ENCODE assay signal across 1 cellular context in the genomic region with DNA sequence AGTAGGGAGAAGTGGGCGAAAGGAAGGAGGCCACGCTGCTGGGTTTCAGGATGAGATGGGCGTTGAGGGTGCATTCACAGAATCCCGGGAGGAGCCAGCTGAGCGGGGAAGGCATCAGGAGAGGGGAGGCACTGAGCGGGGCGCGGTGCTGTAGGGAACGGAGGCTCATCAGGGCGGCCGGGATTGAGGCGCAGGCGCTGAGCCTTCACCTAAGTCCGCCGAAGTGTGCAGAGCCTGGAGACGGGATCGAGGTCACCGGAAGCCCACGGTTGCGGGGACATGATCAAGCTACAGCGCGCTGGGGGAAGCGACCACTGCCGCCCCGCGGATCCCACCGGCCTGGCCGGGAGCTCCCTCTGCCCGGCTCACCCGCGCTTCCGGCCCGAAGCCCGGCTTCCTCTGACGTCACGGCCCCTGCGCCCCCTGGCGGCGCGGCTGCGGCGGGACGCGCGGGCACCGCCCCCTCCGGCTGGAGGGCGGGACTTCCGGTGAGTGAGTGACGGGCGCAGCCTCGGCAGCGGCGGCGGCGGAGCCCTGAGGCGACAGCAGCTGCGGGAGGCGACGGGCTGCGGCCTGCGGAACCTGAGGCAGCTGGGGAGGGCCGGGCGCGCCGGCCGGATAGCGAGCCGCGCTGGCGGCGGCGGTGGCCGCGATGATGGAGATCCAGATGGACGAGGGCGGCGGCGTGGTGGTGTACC.
TF ChIP-seq lines count a peak whose summit lies in the region.

A gene with protein sequence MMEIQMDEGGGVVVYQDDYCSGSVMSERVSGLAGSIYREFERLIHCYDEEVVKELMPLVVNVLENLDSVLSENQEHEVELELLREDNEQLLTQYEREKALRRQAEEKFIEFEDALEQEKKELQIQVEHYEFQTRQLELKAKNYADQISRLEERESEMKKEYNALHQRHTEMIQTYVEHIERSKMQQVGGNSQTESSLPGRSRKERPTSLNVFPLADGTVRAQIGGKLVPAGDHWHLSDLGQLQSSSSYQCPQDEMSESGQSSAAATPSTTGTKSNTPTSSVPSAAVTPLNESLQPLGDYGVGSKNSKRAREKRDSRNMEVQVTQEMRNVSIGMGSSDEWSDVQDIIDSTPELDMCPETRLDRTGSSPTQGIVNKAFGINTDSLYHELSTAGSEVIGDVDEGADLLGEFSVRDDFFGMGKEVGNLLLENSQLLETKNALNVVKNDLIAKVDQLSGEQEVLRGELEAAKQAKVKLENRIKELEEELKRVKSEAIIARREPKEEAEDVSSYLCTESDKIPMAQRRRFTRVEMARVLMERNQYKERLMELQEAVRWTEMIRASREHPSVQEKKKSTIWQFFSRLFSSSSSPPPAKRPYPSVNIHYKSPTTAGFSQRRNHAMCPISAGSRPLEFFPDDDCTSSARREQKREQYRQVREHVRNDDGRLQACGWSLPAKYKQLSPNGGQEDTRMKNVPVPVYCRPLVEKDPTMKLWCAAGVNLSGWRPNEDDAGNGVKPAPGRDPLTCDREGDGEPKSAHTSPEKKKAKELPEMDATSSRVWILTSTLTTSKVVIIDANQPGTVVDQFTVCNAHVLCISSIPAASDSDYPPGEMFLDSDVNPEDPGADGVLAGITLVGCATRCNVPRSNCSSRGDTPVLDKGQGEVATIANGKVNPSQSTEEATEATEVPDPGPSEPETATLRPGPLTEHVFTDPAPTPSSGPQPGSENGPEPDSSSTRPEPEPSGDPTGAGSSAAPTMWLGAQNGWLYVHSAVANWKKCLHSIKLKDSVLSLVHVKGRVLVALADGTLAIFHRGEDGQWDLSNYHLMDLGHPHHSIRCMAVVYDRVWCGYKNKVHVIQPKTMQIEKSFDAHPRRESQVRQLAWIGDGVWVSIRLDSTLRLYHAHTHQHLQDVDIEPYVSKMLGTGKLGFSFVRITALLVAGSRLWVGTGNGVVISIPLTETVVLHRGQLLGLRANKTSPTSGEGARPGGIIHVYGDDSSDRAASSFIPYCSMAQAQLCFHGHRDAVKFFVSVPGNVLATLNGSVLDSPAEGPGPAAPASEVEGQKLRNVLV (N-terminal part only) (plus strand): TSS at position 508 of the 698 bp plus-strand sequence. CDS start 145 bp downstream, at position 653.

TF ChIP-seq in HepG2, 621 proteins besides CTCF, POLR2A, EP300 and RAD21 (continued from another document and continues in another):
- TF ChIP-seq ATF1 (CRISPR knock-in tag; IDR thresholded peaks at IDR 0.05), result peak; percentile 21; the same call in 1 of the 2 replicates
- TF ChIP-seq, protein P1, sequence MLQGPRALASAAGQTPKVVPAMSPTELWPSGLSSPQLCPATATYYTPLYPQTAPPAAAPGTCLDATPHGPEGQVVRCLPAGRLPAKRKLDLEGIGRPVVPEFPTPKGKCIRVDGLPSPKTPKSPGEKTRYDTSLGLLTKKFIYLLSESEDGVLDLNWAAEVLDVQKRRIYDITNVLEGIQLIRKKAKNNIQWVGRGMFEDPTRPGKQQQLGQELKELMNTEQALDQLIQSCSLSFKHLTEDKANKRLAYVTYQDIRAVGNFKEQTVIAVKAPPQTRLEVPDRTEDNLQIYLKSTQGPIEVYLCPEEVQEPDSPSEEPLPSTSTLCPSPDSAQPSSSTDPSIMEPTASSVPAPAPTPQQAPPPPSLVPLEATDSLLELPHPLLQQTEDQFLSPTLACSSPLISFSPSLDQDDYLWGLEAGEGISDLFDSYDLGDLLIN (CRISPR knock-in tag; IDR thresholded peaks at IDR 0.05; ENCODE audit: borderline replicate concordance), result peak; percentile 66; the same call in 1 of the 2 replicates
- peak; percentile 79; the same call in 1 of the 2 replicates for TF ChIP-seq FOXK1 (CRISPR knock-in tag; IDR thresholded peaks at IDR 0.05; ENCODE audit: borderline replicate concordance, low read depth)
- no peak for TF ChIP-seq ZNF496 (CRISPR knock-in tag; IDR thresholded peaks at IDR 0.05; ENCODE audit: insufficient replicate concordance)
- TF ChIP-seq, protein P2, sequence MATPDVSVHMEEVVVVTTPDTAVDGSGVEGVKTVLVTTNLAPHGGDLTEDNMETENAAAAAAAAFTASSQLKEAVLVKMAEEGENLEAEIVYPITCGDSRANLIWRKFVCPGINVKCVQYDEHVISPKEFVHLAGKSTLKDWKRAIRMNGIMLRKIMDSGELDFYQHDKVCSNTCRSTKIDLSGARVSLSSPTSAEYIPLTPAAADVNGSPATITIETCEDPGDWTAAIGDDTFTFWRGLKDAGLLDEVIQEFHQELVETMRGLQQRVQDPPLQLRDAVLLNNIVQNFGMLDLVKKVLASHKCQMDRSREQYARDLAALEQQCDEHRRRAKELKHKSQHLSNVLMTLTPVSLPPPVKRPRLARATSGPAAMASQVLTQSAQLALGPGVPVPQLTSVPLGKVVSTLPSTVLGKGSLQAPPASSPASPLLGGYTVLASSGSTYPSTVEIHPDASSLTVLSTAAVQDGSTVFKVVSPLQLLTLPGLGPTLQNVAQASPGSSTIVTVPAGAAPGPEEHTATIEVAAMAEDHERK (CRISPR knock-in tag; IDR thresholded peaks at IDR 0.05; ENCODE audit: low read depth), result no peak
- TF ChIP-seq TBL1XR1 (IDR thresholded peaks at IDR 0.05; ENCODE audit: borderline replicate concordance, low read length, partially characterized antibody), result no peak
- TF ChIP-seq ZNF460 (CRISPR knock-in tag; IDR thresholded peaks at IDR 0.05; ENCODE audit: borderline replicate concordance), result peak; percentile 29; the same call in 1 of the 2 replicates
- TF ChIP-seq ZSCAN29 (CRISPR knock-in tag; conservative IDR thresholded peaks at IDR 0.05), result no peak
- no peak for TF ChIP-seq ZNF660 (CRISPR knock-in tag; IDR thresholded peaks at IDR 0.05; ENCODE audit: borderline replicate concordance, low read depth)
- TF ChIP-seq DR1 (CRISPR knock-in tag; IDR thresholded peaks at IDR 0.05), result peak; percentile 88; the same call in 1 of the 2 replicates
- TF ChIP-seq ZNF235 (CRISPR knock-in tag; IDR thresholded peaks at IDR 0.05; ENCODE audit: borderline replicate concordance), result no peak
- TF ChIP-seq ZNF44 (CRISPR knock-in tag; IDR thresholded peaks at IDR 0.05), result no peak
- TF ChIP-seq, protein P3, sequence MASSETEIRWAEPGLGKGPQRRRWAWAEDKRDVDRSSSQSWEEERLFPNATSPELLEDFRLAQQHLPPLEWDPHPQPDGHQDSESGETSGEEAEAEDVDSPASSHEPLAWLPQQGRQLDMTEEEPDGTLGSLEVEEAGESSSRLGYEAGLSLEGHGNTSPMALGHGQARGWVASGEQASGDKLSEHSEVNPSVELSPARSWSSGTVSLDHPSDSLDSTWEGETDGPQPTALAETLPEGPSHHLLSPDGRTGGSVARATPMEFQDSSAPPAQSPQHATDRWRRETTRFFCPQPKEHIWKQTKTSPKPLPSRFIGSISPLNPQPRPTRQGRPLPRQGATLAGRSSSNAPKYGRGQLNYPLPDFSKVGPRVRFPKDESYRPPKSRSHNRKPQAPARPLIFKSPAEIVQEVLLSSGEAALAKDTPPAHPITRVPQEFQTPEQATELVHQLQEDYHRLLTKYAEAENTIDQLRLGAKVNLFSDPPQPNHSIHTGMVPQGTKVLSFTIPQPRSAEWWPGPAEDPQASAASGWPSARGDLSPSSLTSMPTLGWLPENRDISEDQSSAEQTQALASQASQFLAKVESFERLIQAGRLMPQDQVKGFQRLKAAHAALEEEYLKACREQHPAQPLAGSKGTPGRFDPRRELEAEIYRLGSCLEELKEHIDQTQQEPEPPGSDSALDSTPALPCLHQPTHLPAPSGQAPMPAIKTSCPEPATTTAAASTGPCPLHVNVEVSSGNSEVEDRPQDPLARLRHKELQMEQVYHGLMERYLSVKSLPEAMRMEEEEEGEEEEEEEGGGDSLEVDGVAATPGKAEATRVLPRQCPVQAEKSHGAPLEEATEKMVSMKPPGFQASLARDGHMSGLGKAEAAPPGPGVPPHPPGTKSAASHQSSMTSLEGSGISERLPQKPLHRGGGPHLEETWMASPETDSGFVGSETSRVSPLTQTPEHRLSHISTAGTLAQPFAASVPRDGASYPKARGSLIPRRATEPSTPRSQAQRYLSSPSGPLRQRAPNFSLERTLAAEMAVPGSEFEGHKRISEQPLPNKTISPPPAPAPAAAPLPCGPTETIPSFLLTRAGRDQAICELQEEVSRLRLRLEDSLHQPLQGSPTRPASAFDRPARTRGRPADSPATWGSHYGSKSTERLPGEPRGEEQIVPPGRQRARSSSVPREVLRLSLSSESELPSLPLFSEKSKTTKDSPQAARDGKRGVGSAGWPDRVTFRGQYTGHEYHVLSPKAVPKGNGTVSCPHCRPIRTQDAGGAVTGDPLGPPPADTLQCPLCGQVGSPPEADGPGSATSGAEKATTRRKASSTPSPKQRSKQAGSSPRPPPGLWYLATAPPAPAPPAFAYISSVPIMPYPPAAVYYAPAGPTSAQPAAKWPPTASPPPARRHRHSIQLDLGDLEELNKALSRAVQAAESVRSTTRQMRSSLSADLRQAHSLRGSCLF (CRISPR knock-in tag; IDR thresholded peaks at IDR 0.05; ENCODE audit: borderline replicate concordance), result no peak
- TF ChIP-seq ZNF598 (CRISPR knock-in tag; IDR thresholded peaks at IDR 0.05; ENCODE audit: borderline replicate concordance), result no peak; the same call in 1 of the 2 replicates
- peak; percentile 71 for TF ChIP-seq HNRNPLL (IDR thresholded peaks at IDR 0.05; ENCODE audit: low read depth, low read length, poor library complexity, severe bottlenecking)
- no peak for TF ChIP-seq ZNF629 (CRISPR knock-in tag; conservative IDR thresholded peaks at IDR 0.05)
- TF ChIP-seq GATAD1 (CRISPR knock-in tag; IDR thresholded peaks at IDR 0.05), result peak; percentile 81
- TF ChIP-seq MATR3 (CRISPR knock-in tag; IDR thresholded peaks at IDR 0.05), result no peak
- TF ChIP-seq, protein P4, sequence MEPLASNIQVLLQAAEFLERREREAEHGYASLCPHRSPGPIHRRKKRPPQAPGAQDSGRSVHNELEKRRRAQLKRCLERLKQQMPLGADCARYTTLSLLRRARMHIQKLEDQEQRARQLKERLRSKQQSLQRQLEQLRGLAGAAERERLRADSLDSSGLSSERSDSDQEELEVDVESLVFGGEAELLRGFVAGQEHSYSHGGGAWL (CRISPR knock-in tag; IDR thresholded peaks at IDR 0.05), result peak; percentile 67; the same call in 1 of the 2 replicates
- TF ChIP-seq SNAI1 (CRISPR knock-in tag; IDR thresholded peaks at IDR 0.05; ENCODE audit: borderline replicate concordance), result no peak
- TF ChIP-seq ZNF383 (CRISPR knock-in tag; IDR thresholded peaks at IDR 0.05; ENCODE audit: borderline replicate concordance), result no peak
- peak; percentile 31; the same call in 1 of the 2 replicates for TF ChIP-seq HES4 (CRISPR knock-in tag; IDR thresholded peaks at IDR 0.05; ENCODE audit: borderline replicate concordance)
- no peak for TF ChIP-seq SP1 (IDR thresholded peaks at IDR 0.05)
- peak; percentile 97 for TF ChIP-seq SP1 (CRISPR knock-in tag; IDR thresholded peaks at IDR 0.05)
- TF ChIP-seq XBP1 (CRISPR knock-in tag; IDR thresholded peaks at IDR 0.05), result 0 out of 2 replicates have a peak, but pooled peaks have one; percentile 52
- TF ChIP-seq ZNF256 (CRISPR knock-in tag; conservative IDR thresholded peaks at IDR 0.05), result peak; percentile 91; the same call in 1 of the 2 replicates
- no peak; the same call in 1 of the 2 replicates for TF ChIP-seq POLR2AphosphoS2 (IDR thresholded peaks at IDR 0.05; ENCODE audit: low read depth, low read length)
- no peak for TF ChIP-seq FOXO1 (CRISPR knock-in tag; IDR thresholded peaks at IDR 0.05)
- peak; percentile 49 for TF ChIP-seq TAF15 (IDR thresholded peaks at IDR 0.05; ENCODE audit: low read depth, low read length, poor library complexity, severe bottlenecking)
- TF ChIP-seq, protein P5, sequence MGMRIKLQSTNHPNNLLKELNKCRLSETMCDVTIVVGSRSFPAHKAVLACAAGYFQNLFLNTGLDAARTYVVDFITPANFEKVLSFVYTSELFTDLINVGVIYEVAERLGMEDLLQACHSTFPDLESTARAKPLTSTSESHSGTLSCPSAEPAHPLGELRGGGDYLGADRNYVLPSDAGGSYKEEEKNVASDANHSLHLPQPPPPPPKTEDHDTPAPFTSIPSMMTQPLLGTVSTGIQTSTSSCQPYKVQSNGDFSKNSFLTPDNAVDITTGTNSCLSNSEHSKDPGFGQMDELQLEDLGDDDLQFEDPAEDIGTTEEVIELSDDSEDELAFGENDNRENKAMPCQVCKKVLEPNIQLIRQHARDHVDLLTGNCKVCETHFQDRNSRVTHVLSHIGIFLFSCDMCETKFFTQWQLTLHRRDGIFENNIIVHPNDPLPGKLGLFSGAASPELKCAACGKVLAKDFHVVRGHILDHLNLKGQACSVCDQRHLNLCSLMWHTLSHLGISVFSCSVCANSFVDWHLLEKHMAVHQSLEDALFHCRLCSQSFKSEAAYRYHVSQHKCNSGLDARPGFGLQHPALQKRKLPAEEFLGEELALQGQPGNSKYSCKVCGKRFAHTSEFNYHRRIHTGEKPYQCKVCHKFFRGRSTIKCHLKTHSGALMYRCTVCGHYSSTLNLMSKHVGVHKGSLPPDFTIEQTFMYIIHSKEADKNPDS (CRISPR knock-in tag; IDR thresholded peaks at IDR 0.05), result no peak
- no peak for TF ChIP-seq ZNF121 (CRISPR knock-in tag; IDR thresholded peaks at IDR 0.05)
- TF ChIP-seq, protein P6, sequence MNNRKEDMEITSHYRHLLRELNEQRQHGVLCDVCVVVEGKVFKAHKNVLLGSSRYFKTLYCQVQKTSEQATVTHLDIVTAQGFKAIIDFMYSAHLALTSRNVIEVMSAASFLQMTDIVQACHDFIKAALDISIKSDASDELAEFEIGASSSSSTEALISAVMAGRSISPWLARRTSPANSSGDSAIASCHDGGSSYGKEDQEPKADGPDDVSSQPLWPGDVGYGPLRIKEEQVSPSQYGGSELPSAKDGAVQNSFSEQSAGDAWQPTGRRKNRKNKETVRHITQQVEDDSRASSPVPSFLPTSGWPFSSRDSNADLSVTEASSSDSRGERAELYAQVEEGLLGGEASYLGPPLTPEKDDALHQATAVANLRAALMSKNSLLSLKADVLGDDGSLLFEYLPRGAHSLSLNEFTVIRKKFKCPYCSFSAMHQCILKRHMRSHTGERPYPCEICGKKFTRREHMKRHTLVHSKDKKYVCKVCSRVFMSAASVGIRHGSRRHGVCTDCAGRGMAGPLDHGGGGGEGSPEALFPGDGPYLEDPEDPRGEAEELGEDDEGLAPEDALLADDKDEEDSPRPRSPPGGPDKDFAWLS (CRISPR knock-in tag; IDR thresholded peaks at IDR 0.05; ENCODE audit: borderline replicate concordance), result no peak
- TF ChIP-seq ZNF776 (CRISPR knock-in tag; IDR thresholded peaks at IDR 0.05), result no peak; the same call in 1 of the 2 replicates
- TF ChIP-seq, protein P7, sequence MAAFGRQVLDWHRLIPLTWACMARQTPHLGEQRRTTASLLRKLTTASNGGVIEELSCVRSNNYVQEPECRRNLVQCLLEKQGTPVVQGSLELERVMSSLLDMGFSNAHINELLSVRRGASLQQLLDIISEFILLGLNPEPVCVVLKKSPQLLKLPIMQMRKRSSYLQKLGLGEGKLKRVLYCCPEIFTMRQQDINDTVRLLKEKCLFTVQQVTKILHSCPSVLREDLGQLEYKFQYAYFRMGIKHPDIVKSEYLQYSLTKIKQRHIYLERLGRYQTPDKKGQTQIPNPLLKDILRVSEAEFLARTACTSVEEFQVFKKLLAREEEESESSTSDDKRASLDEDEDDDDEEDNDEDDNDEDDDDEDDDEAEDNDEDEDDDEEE (CRISPR knock-in tag; IDR thresholded peaks at IDR 0.05), result peak; percentile 82
- TF ChIP-seq RFX3 (CRISPR knock-in tag; IDR thresholded peaks at IDR 0.05), result no peak
- TF ChIP-seq, protein P8, sequence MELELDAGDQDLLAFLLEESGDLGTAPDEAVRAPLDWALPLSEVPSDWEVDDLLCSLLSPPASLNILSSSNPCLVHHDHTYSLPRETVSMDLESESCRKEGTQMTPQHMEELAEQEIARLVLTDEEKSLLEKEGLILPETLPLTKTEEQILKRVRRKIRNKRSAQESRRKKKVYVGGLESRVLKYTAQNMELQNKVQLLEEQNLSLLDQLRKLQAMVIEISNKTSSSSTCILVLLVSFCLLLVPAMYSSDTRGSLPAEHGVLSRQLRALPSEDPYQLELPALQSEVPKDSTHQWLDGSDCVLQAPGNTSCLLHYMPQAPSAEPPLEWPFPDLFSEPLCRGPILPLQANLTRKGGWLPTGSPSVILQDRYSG (CRISPR knock-in tag; IDR thresholded peaks at IDR 0.05), result peak; percentile 87; the same call in 1 of the 2 replicates
